1 cellular context compared by ENCODE assay signal in genomic region chr3:156763931-156764720, GRCh38.
TF ChIP-seq lines count a peak whose summit lies in the region.

No MANE protein-coding gene starts in this region.

TF ChIP-seq in IMR-90, 13 proteins besides CTCF, POLR2A, EP300 and RAD21:
- TF ChIP-seq BHLHE40 (IDR thresholded peaks at IDR 0.05; ENCODE audit: low read depth, low read length), result no peak
- no peak for TF ChIP-seq USF2 (IDR thresholded peaks at IDR 0.05; ENCODE audit: low read depth, low read length)
- TF ChIP-seq MAZ (IDR thresholded peaks at IDR 0.05; ENCODE audit: borderline replicate concordance, low read depth, low read length), result no peak
- TF ChIP-seq FOS (IDR thresholded peaks at IDR 0.05; ENCODE audit: low read depth, low read length), result no peak
- TF ChIP-seq CEBPB (IDR thresholded peaks at IDR 0.05; ENCODE audit: low read depth, low read length), result no peak
- TF ChIP-seq CHD1 (IDR thresholded peaks at IDR 0.05; ENCODE audit: low read depth, low read length), result no peak
- TF ChIP-seq NFE2L2 (IDR thresholded peaks at IDR 0.05; ENCODE audit: low read depth, low read length), result no peak
- no peak for TF ChIP-seq MXI1 (IDR thresholded peaks at IDR 0.05; ENCODE audit: borderline replicate concordance, low read depth, low read length)
TF ChIP-seq in IMR-90: peak in this region for 0.
